Comparison of ENCODE assay signal across 7 cellular contexts in genomic region chr3:45035441-45036301, GRCh38. TPM values are rescaled to one million over a fixed set of nuclear protein-coding genes. Genes with fewer than 3 reads are reported as not detected.
A peak's percentile ranks its signal among the peaks of the same experiment; 100 is the strongest.
DNase-seq lines count a peak whose midpoint lies in the region; TF ChIP-seq lines count a peak whose summit lies in the region.

No MANE protein-coding gene starts in this region.

- peaks cover 45 to 51% of the 10 kb centered on the region in 2 donors for H3K4me1 Mint-ChIP-seq in immature natural killer cell

- in situ Hi-C loops in astrocyte of the spinal cord (cut with HindIII; ENCODE audit: low sequenced_read_pairs), result loop anchor here (25.0 kb wide), 1 partner anchor 477 kb away; no protein-coding TSS in a partner anchor

- H3K4me3 Mint-ChIP-seq in immature natural killer cell, result peak overlapping the region; percentile 76 to 89 (median 84)

- H3K27ac Mint-ChIP-seq in immature natural killer cell, result peak overlapping the region in 3 of 6 donors; percentile 46 to 68 (median 53)

- DNase-seq in NCI-H526 treated with DMSO at 0.1 percent for 48 hours (lab: John Stamatoyannopoulos, UW) (peak; percentile 28), astrocyte of the spinal cord (ENCODE audit: low read depth, low spot score) (peak; percentile 27), immature natural killer cell (no peak), medulla oblongata (ENCODE audit: extremely low spot score) (no peak), NCI-H226 (no peak), OCI-M1 (lab: John Stamatoyannopoulos, UW) (no peak)
- peak; percentile 41 for DNase-seq in stimulated activated CD4-positive, alpha-beta T cell treated with anti-CD3 and anti-CD28 coated beads, Interleukin-4, amount 100 ng/mL, for 1 hour

- no peaks in the 10 kb centered on the region for H3K9me3 Mint-ChIP-seq in immature natural killer cell

- H3K36me3 Mint-ChIP-seq in immature natural killer cell, result no peaks in the 10 kb centered on the region

- H3K4me3 ChIP-seq in astrocyte of the spinal cord (ENCODE audit: low read depth, low read length), result peak overlapping the region; percentile 16

- peaks cover 1 to 12% (median 7%) of the 10 kb centered on the region in 3 donors for H3K27me3 Mint-ChIP-seq in immature natural killer cell (ENCODE audit: low read depth in 3 of 3)

- peak; percentile 8 for TF ChIP-seq CTCF in astrocyte of the spinal cord (IDR thresholded peaks at IDR 0.05; ENCODE audit: low read depth, low read length)

RNA-seq across cellular contexts. Expression of gene CLEC3B, which starts 9.6 kb away (rescaled TPM):
- polyA plus RNA-seq in immature natural killer cell, result 1 to 10 TPM; 1.7 to 7.6 (median 2.0) TPM

RNA-seq across cellular contexts. Expression of gene EXOSC7, which starts 59.6 kb away (rescaled TPM):
- 10 to 100 TPM; 35.0 to 73.2 (median 52.2) TPM for polyA plus RNA-seq in immature natural killer cell

RNA-seq across cellular contexts. Expression of gene ZDHHC3, which starts 59.7 kb away (rescaled TPM):
- polyA plus RNA-seq in immature natural killer cell, result 10 to 100 TPM; 43.5 to 65.3 (median 46.9) TPM

Comparison
In these comparisons a context has a peak if more than half of its experiments do, and no peak if none do; other contexts are left out.
1. DNase-seq: peak in NCI-H526 treated with DMSO at 0.1 percent for 48 hours (single experiment), astrocyte of the spinal cord (single experiment) and stimulated activated CD4-positive, alpha-beta T cell treated with anti-CD3 and anti-CD28 coated beads, Interleukin-4, amount 100 ng/mL, for 1 hour (single experiment); none in immature natural killer cell (0 of 3), medulla oblongata (single experiment), NCI-H226 (single experiment) and OCI-M1 (single experiment).